In the genomic region with DNA sequence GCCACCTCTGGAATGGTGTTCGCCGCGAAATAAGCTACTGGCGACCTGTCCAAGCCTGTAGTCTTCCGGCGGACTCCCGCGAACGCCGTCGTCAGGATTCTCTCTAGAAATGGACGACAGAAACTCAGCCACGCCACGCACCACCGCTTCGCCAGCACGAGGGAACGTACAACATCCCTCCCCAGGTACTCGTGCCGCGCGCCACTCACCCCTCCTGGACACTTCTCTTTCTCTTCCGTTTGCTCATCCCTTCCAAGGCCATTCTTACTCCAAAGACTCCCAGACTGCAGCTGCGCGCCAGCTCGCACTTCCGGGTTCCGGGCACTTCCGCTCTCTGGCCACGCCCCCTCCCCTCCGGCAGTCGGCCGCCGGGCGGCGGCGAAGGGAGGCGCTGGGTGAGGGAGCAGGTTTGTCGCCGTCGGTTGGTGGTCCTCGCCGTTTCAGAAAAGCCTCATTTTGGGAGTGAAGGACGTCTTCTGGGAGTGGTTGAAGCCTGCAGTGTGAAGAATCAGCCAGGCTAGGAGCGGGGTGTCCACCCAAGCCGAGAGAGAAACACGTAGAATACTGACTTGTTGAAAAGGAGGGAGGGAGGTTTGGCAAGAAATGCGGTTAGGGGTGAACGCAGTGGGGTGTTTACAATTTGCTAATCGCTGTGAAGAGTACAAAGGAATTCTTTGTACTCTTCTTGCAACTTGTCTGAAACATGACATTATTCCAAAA, we compare ENCODE assay signal across 8 cellular contexts. TPM values are rescaled to one million over a fixed set of nuclear protein-coding genes. Genes with fewer than 3 reads are reported as not detected.
A peak's percentile ranks its signal among the peaks of the same experiment; 100 is the strongest.
DNase-seq lines count a peak whose midpoint lies in the region; ATAC-seq and TF ChIP-seq lines count a peak whose summit lies in the region.

A gene with protein sequence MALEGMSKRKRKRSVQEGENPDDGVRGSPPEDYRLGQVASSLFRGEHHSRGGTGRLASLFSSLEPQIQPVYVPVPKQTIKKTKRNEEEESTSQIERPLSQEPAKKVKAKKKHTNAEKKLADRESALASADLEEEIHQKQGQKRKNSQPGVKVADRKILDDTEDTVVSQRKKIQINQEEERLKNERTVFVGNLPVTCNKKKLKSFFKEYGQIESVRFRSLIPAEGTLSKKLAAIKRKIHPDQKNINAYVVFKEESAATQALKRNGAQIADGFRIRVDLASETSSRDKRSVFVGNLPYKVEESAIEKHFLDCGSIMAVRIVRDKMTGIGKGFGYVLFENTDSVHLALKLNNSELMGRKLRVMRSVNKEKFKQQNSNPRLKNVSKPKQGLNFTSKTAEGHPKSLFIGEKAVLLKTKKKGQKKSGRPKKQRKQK (minus strand): TSS at position 286 of the 720 bp plus-strand sequence. CDS start 24 bp downstream, at position 262.

- POLR2A ChIA-PET in PC-3 (lab: Charles Lee; ENCODE audit: unreplicated experiment): interaction anchor here (0.7 kb wide), 1 partner anchor 541 kb away, joined by 3 read pairs; no protein-coding TSS in a partner anchor

- ATAC-seq in GM21576 (IDR thresholded peaks at IDR 0.05; ENCODE audit: unreplicated experiment) (peak; percentile 88), PC-3 (peak; percentile 84), mucosa of descending colon (peak; percentile 97)

- intact Hi-C loops in PC-3 (cut with micrococcal nuclease) (loop anchor here (10.0 kb wide), 1 partner anchor 56 kb away; no protein-coding TSS in a partner anchor), mucosa of descending colon (cut with DNase I, micrococcal nuclease) (no loop called here)

- no peak for TF ChIP-seq RAD21 in Ishikawa (IDR thresholded peaks at IDR 0.05; ENCODE audit: low read depth)

- no peak for TF ChIP-seq EP300 in Ishikawa (IDR thresholded peaks at IDR 0.05; ENCODE audit: borderline replicate concordance)

- H4K20me1 ChIP-seq in PC-3 (ENCODE audit: low read length): no peaks in the 10 kb centered on the region

- no TSS peak for BruUV-seq in PC-3 (replicated peaks; lab: Mats Ljungman, UMichigan)

- DNase-seq in DMS153 treated with DMSO at 0.1 percent for 48 hours (lab: John Stamatoyannopoulos, UW; ENCODE audit: unreplicated experiment) (peak; percentile 15), PC-3 (peak; percentile 86), activated T-cell treated with anti-CD3 and anti-CD28 coated beads for 4 hours (peak; percentile 90), epithelial cell of prostate (ENCODE audit: low read depth, low spot score) (peak; percentile 52), mucosa of descending colon (peak; percentile 94 to 96 (median 95))
- DNase-seq in stimulated activated CD8-positive, alpha-beta memory T cell treated with anti-CD3 and anti-CD28 coated beads, Interleukin-4, amount 100 ng/mL, for 1 hour (ENCODE audit: low read depth in 2 of 2, low spot score in 1 of 2): peak; percentile 84 to 87

- H3K4me2 ChIP-seq in PC-3 (ENCODE audit: low read length): peak within 1 kb of the TSS; percentile 84

- CTCF ChIA-PET in PC-3 (lab: Charles Lee): no interaction called here

- H3K27ac ChIP-seq in PC-3 (ENCODE audit: low read length) (peak within 1 kb of the TSS; percentile 82), epithelial cell of prostate (peak within 1 kb of the TSS; percentile 82)

- H3K9me3 ChIP-seq in PC-3 (ENCODE audit: low read length) (no peaks in the 10 kb centered on the region), mucosa of descending colon (no peaks in the 10 kb centered on the region)

- no peaks in the 10 kb centered on the region for H3K9me2 ChIP-seq in PC-3 (replicated peaks; ENCODE audit: low read length)

- no peaks in the 10 kb centered on the region for H3K27me3 ChIP-seq in PC-3 (ENCODE audit: low read length)

- H2AFZ ChIP-seq in PC-3 (ENCODE audit: low read length): peak within 1 kb of the TSS; percentile 75

- H3K79me2 ChIP-seq in PC-3 (ENCODE audit: low read length): peaks cover 29% of the 10 kb centered on the region

- peaks cover 11% of the 10 kb centered on the region for H3K36me3 ChIP-seq in PC-3 (ENCODE audit: low read depth, low read length)
- no peaks in the 10 kb centered on the region for H3K36me3 ChIP-seq in mucosa of descending colon (ENCODE audit: low read depth)

- peak within 1 kb of the TSS; percentile 87 for H3K9ac ChIP-seq in PC-3 (ENCODE audit: low read length)

- H3K4me3 ChIP-seq in PC-3 (ENCODE audit: low read length) (peak within 1 kb of the TSS; percentile 91), mucosa of descending colon (peak within 1 kb of the TSS; percentile 50)

- peaks cover 21% of the 10 kb centered on the region for H3K4me1 ChIP-seq in PC-3 (ENCODE audit: insufficient read depth, low read length)
- H3K4me1 ChIP-seq in mucosa of descending colon (ENCODE audit: low read depth): peaks cover 17% of the 10 kb centered on the region

- TF ChIP-seq CTCF in PC-3 (conservative IDR thresholded peaks at IDR 0.05; ENCODE audit: low read depth, low read length): no peak
- no peak for TF ChIP-seq CTCF in mucosa of descending colon (IDR thresholded peaks at IDR 0.05)

- H3F3A ChIP-seq in PC-3 (ENCODE audit: low read length, unreplicated experiment): no peaks in the 10 kb centered on the region

TF ChIP-seq in Ishikawa, 13 proteins besides CTCF, POLR2A, EP300 and RAD21:
- TF ChIP-seq TEAD4 (IDR thresholded peaks at IDR 0.05) (no peak), YY1 (IDR thresholded peaks at IDR 0.05; ENCODE audit: low read depth) (peak; percentile 72), CREB1 (IDR thresholded peaks at IDR 0.05; ENCODE audit: low read depth) (no peak), ZBTB7A (IDR thresholded peaks at IDR 0.05; ENCODE audit: low read depth) (no peak), CEBPB (IDR thresholded peaks at IDR 0.05) (no peak), FOXM1 (IDR thresholded peaks at IDR 0.05; ENCODE audit: borderline replicate concordance, low read depth) (no peak), TCF12 (IDR thresholded peaks at IDR 0.05; ENCODE audit: low read depth) (0 out of 2 replicates have a peak, but pooled peaks have one; percentile 51), TAF1 (IDR thresholded peaks at IDR 0.05; ENCODE audit: low read depth) (peak; percentile 98)
- TF ChIP-seq, protein P1, sequence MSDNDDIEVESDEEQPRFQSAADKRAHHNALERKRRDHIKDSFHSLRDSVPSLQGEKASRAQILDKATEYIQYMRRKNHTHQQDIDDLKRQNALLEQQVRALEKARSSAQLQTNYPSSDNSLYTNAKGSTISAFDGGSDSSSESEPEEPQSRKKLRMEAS (IDR thresholded peaks at IDR 0.05): peak; percentile 83
- TF ChIP-seq, protein P2, sequence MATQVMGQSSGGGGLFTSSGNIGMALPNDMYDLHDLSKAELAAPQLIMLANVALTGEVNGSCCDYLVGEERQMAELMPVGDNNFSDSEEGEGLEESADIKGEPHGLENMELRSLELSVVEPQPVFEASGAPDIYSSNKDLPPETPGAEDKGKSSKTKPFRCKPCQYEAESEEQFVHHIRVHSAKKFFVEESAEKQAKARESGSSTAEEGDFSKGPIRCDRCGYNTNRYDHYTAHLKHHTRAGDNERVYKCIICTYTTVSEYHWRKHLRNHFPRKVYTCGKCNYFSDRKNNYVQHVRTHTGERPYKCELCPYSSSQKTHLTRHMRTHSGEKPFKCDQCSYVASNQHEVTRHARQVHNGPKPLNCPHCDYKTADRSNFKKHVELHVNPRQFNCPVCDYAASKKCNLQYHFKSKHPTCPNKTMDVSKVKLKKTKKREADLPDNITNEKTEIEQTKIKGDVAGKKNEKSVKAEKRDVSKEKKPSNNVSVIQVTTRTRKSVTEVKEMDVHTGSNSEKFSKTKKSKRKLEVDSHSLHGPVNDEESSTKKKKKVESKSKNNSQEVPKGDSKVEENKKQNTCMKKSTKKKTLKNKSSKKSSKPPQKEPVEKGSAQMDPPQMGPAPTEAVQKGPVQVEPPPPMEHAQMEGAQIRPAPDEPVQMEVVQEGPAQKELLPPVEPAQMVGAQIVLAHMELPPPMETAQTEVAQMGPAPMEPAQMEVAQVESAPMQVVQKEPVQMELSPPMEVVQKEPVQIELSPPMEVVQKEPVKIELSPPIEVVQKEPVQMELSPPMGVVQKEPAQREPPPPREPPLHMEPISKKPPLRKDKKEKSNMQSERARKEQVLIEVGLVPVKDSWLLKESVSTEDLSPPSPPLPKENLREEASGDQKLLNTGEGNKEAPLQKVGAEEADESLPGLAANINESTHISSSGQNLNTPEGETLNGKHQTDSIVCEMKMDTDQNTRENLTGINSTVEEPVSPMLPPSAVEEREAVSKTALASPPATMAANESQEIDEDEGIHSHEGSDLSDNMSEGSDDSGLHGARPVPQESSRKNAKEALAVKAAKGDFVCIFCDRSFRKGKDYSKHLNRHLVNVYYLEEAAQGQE (IDR thresholded peaks at IDR 0.05; ENCODE audit: low read depth): no peak

RNA-seq across cellular contexts. Expression of the gene that starts here (rescaled TPM):
- total RNA-seq in PC-3 (2014; rRNA removed): 40.1 and 44.9 TPM in 2 replicates
- 10 to 100 TPM; 54.7 to 58.5 (median 55.3) TPM for total RNA-seq in mucosa of descending colon

Comparison
In these comparisons a context has a peak if more than half of its experiments do, and no peak if none do; other contexts are left out.
1. Peak in every context shown above with its lines: DNase-seq, ATAC-seq, H3K4me3 ChIP-seq and H3K27ac ChIP-seq.
2. DNase-seq: peak in every context shown above with its lines; median percentile 95 in mucosa of descending colon; 90 in activated T-cell treated with anti-CD3 and anti-CD28 coated beads for 4 hours; 86 in PC-3; 86 in stimulated activated CD8-positive, alpha-beta memory T cell treated with anti-CD3 and anti-CD28 coated beads, Interleukin-4, amount 100 ng/mL, for 1 hour; 52 in epithelial cell of prostate; 15 in DMS153 treated with DMSO at 0.1 percent for 48 hours.